In genomic region chr12:34400986-34401658, GRCh38 we compare ENCODE assay signal across 14 cellular contexts.
DNase-seq lines count a peak whose midpoint lies in the region; TF ChIP-seq lines count a peak whose summit lies in the region.
"Had no signal": no experiment of that assay in that cellular context is flagged by ENCODE, and none has a peak within 500 bp of the region (broad histone marks: within the 10 kb centered on the region; RNA-seq: fewer than 3 reads in every experiment).

No MANE protein-coding gene starts in this region.

- H3K14ac ChIP-seq in H9 (ENCODE audit: insufficient read depth, low read length), result no peak overlapping the region

- H3K4me3 ChIP-seq in endodermal cell (ENCODE audit: low read length) (no peak overlapping the region), ovary (no peak overlapping the region)
- H3K4me3 ChIP-seq: BLaER1 treated with 17β-estradiol and CSF1 and Interleukin-3, amounts not matched to agents 10 nM and 100 nM; GM23338 had no signal

- no peak overlapping the region for H3K18ac ChIP-seq in H9 (ENCODE audit: insufficient read length, low read depth, low read length)

- H3K4me2 ChIP-seq in H9 (ENCODE audit: insufficient read depth, insufficient read length, low read length), result no peak overlapping the region
- H3K4me2 ChIP-seq: GM23338 had no signal

- TF ChIP-seq EP300 in ovary (IDR thresholded peaks at IDR 0.05), result no peak

- H3K36me3 ChIP-seq in endodermal cell (ENCODE audit: control insufficient read depth, insufficient read depth, low read length) (no peaks in the 10 kb centered on the region), ovary (no peaks in the 10 kb centered on the region)
- H3K36me3 ChIP-seq: BLaER1 treated with 17β-estradiol and CSF1 and Interleukin-3, amounts not matched to agents 10 nM and 100 nM had no signal

- peaks cover 0 to 7% (median 5%) of the 10 kb centered on the region in 3 experiments; a peak in 5 of 7 replicates for H3K36me3 Mint-ChIP-seq in H9 (ENCODE audit: insufficient read depth in 1 of 3, low read depth in 3 of 3)
- no peaks in the 10 kb centered on the region for H3K36me3 Mint-ChIP-seq in endodermal cell (ENCODE audit: low read depth)
- no peaks in the 10 kb centered on the region for H3K36me3 Mint-ChIP-seq in T-helper 2 cell treated with Interferon-gamma antibody and Interleukin-4, amounts not matched to agents 5 μg/mL and 100 μg/mL, for 36 hours (ENCODE audit: low read depth)

- H3K4me3 Mint-ChIP-seq in H9, result no peak overlapping the region
- H3K4me3 Mint-ChIP-seq in endodermal cell, result no peak overlapping the region
- H3K4me3 Mint-ChIP-seq in T-helper 2 cell treated with Interferon-gamma antibody and Interleukin-4, amounts not matched to agents 5 μg/mL and 100 μg/mL, for 36 hours, result no peak overlapping the region
- H3K4me3 Mint-ChIP-seq: GM23338 had no signal

- no peak overlapping the region for H2BK120ac ChIP-seq in H9 (ENCODE audit: low read depth, low read length, poor library complexity, severe bottlenecking)

- H3K4ac ChIP-seq in H9 (ENCODE audit: low read depth, low read length), result no peak overlapping the region

- no peak overlapping the region for H3K27ac Mint-ChIP-seq in H9
- H3K27ac Mint-ChIP-seq in endodermal cell, result no peak overlapping the region
- H3K27ac Mint-ChIP-seq in T-helper 2 cell treated with Interferon-gamma antibody and Interleukin-4, amounts not matched to agents 5 μg/mL and 100 μg/mL, for 36 hours, result no peak overlapping the region
- H3K27ac Mint-ChIP-seq: GM23338 had no signal

- H4K20me1 ChIP-seq in H9 (ENCODE audit: control insufficient read depth, insufficient read depth, insufficient read length), result no peaks in the 10 kb centered on the region

- H2AK5ac ChIP-seq in H9 (ENCODE audit: insufficient read length, low read length), result no peak overlapping the region

- H3K79me2 ChIP-seq in H9 (ENCODE audit: insufficient read depth, low read length), result no peaks in the 10 kb centered on the region

- no peak overlapping the region for H2AFZ ChIP-seq in H9 (ENCODE audit: low read length)
- H2AFZ ChIP-seq: GM23338 had no signal

- no peaks in the 10 kb centered on the region for H3K27me3 ChIP-seq in H9 (ENCODE audit: insufficient read depth, low read length)
- no peaks in the 10 kb centered on the region for H3K27me3 ChIP-seq in endodermal cell (ENCODE audit: control insufficient read depth, insufficient read depth, low read length, poor library complexity, severe bottlenecking)
- H3K27me3 ChIP-seq in ovary, result no peaks in the 10 kb centered on the region
- H3K27me3 ChIP-seq: BLaER1 treated with 17β-estradiol and CSF1 and Interleukin-3, amounts not matched to agents 10 nM and 100 nM had no signal

- no peaks in the 10 kb centered on the region for H3K23me2 ChIP-seq in H9 (ENCODE audit: insufficient read length, low read depth, low read length, poor library complexity, severe bottlenecking)

- H2BK20ac ChIP-seq in H9 (ENCODE audit: low read depth, low read length, poor library complexity, severe bottlenecking), result no peak overlapping the region

- peak; percentile 0 for DNase-seq in AG08396 (ENCODE audit: low spot score)
- peak; percentile 20 for DNase-seq in H9
- peak; percentile 19 for DNase-seq in endodermal cell
- peak; percentile 2 to 9 (median 4) for DNase-seq in ovary
- DNase-seq in NCI-H1694 treated with DMSO at 0.1 percent for 48 hours (lab: John Stamatoyannopoulos, UW), result no peak
- no peak for DNase-seq in T-helper 2 cell treated with Interferon-gamma antibody and Interleukin-4, amounts not matched to agents 5 μg/mL and 100 μg/mL, for 36 hours (ENCODE audit: low spot score)
- DNase-seq in DMS53 treated with DMSO at 0.1 percent for 48 hours (lab: John Stamatoyannopoulos, UW; ENCODE audit: unreplicated experiment), result no peak
- DNase-seq in NCI-H2029 treated with DMSO at 0.1 percent for 48 hours (lab: John Stamatoyannopoulos, UW), result no peak
- DNase-seq: caudate nucleus, NCI-H2029, nucleus accumbens, substantia nigra had no signal

- H4K5ac ChIP-seq in H9 (ENCODE audit: insufficient read length, low read depth, low read length), result no peak overlapping the region

- H3K79me1 ChIP-seq in H9 (ENCODE audit: insufficient read depth, low read depth, low read length, poor library complexity, severe bottlenecking), result no peaks in the 10 kb centered on the region

- H3K27me3 Mint-ChIP-seq in H9 (ENCODE audit: low read depth), result no peaks in the 10 kb centered on the region; the same call in none of the 2 replicates
- H3K27me3 Mint-ChIP-seq in endodermal cell (ENCODE audit: insufficient read depth), result peaks cover 6% of the 10 kb centered on the region
- H3K27me3 Mint-ChIP-seq in T-helper 2 cell treated with Interferon-gamma antibody and Interleukin-4, amounts not matched to agents 5 μg/mL and 100 μg/mL, for 36 hours (ENCODE audit: low read depth), result no peaks in the 10 kb centered on the region

- no peak overlapping the region for H3K56ac ChIP-seq in H9 (ENCODE audit: insufficient read length, low read depth, low read length)

- no peak overlapping the region for H2BK5ac ChIP-seq in H9 (ENCODE audit: insufficient read length, low read length)

- H2BK15ac ChIP-seq in H9 (ENCODE audit: low read depth, low read length), result no peak overlapping the region

- intact Hi-C loops in ovary (cut with DNase I), result no loop called here

- no peaks in the 10 kb centered on the region for H3K4me1 Mint-ChIP-seq in H9
- no peaks in the 10 kb centered on the region for H3K4me1 Mint-ChIP-seq in endodermal cell
- H3K4me1 Mint-ChIP-seq in T-helper 2 cell treated with Interferon-gamma antibody and Interleukin-4, amounts not matched to agents 5 μg/mL and 100 μg/mL, for 36 hours (ENCODE audit: low read depth), result no peaks in the 10 kb centered on the region
- H3K4me1 Mint-ChIP-seq: GM23338 had no signal

- no peak overlapping the region for H2BK12ac ChIP-seq in H9 (ENCODE audit: insufficient read length, low read depth, low read length)

- TF ChIP-seq CTCF in H9 (conservative IDR thresholded peaks at IDR 0.05) (no peak), endodermal cell (conservative IDR thresholded peaks at IDR 0.05) (no peak), ovary (IDR thresholded peaks at IDR 0.05) (no peak)

- H3T11ph ChIP-seq in H9 (ENCODE audit: low read length), result no peak overlapping the region

- TF ChIP-seq POLR2A in ovary (IDR thresholded peaks at IDR 0.05), result no peak

- no peak overlapping the region for H3K9ac ChIP-seq in H9 (ENCODE audit: extremely low read depth, insufficient read length, low read length)
- H3K9ac ChIP-seq in endodermal cell (ENCODE audit: extremely low read depth, low read length, poor library complexity, severe bottlenecking), result no peak overlapping the region
- H3K9ac ChIP-seq: BLaER1 treated with 17β-estradiol and CSF1 and Interleukin-3, amounts not matched to agents 10 nM and 100 nM had no signal

- no peak overlapping the region for H3K27ac ChIP-seq in H9 (ENCODE audit: insufficient read length, low read depth, low read length)
- no peak overlapping the region for H3K27ac ChIP-seq in endodermal cell (ENCODE audit: low read depth, low read length)
- H3K27ac ChIP-seq in ovary, result no peak overlapping the region
- H3K27ac ChIP-seq: BLaER1 treated with 17β-estradiol and CSF1 and Interleukin-3, amounts not matched to agents 10 nM and 100 nM had no signal

- H4K8ac ChIP-seq in H9 (replicated peaks; ENCODE audit: insufficient read length, low read depth, low read length), result no peak overlapping the region

- H3K9me3 Mint-ChIP-seq in H9 (peaks cover 92 to 98% of the 10 kb centered on the region in 2 experiments), endodermal cell (peaks cover 100% of the 10 kb centered on the region)
- peaks cover 16% of the 10 kb centered on the region for H3K9me3 Mint-ChIP-seq in T-helper 2 cell treated with Interferon-gamma antibody and Interleukin-4, amounts not matched to agents 5 μg/mL and 100 μg/mL, for 36 hours

- no CpG with 5 or more reads among the region's 25 CpGs for WGBS in H9 (ENCODE audit: extremely low coverage, insufficient read length, low lambda C conversion rate)
- 75 to 79% methylated on average over 20 to 25 of the region's 25 CpGs for WGBS in endodermal cell (ENCODE audit: insufficient coverage in 1 of 2, insufficient read length in 1 of 2), 2 experiments
- 59 to 75% (median 67%) methylated on average over 25 of the region's 25 CpGs for WGBS in ovary, 3 donors

- H3K4me1 ChIP-seq in H9 (ENCODE audit: insufficient read depth, low read length), result no peaks in the 10 kb centered on the region
- no peaks in the 10 kb centered on the region for H3K4me1 ChIP-seq in endodermal cell (ENCODE audit: control insufficient read depth, insufficient read depth, low read length)
- H3K4me1 ChIP-seq in ovary (ENCODE audit: insufficient read depth), result no peaks in the 10 kb centered on the region

- H3K9me3 ChIP-seq in H9 (ENCODE audit: control insufficient read depth, low read depth, low read length) (peaks cover 99% of the 10 kb centered on the region), endodermal cell (ENCODE audit: control insufficient read depth, low read length) (peaks cover 29% of the 10 kb centered on the region), ovary (peaks cover 0 to 11% of the 10 kb centered on the region in 2 donors)

- H4K91ac ChIP-seq in H9 (ENCODE audit: insufficient read length, low read depth, low read length), result no peak overlapping the region

- no peak overlapping the region for H3K23ac ChIP-seq in H9 (ENCODE audit: insufficient read length, low read depth, low read length)

Comparison
In these comparisons a context has a peak if more than half of its experiments do, and no peak if none do; other contexts are left out.
1. DNase-seq: peak in AG08396 (single experiment), H9 (single experiment), endodermal cell (single experiment) and ovary (5 of 5); none in NCI-H1694 treated with DMSO at 0.1 percent for 48 hours (single experiment), T-helper 2 cell treated with Interferon-gamma antibody and Interleukin-4, amounts not matched to agents 5 μg/mL and 100 μg/mL, for 36 hours (single experiment), DMS53 treated with DMSO at 0.1 percent for 48 hours (single experiment) and NCI-H2029 treated with DMSO at 0.1 percent for 48 hours (single experiment).